ENCODE assay signal across 9 cellular contexts in genomic region chr10:71740069-71740468, GRCh38. TPM values are rescaled to one million over a fixed set of nuclear protein-coding genes. Genes with fewer than 3 reads are reported as not detected.
A peak's percentile ranks its signal among the peaks of the same experiment; 100 is the strongest.
DNase-seq lines count a peak whose midpoint lies in the region; ATAC-seq and TF ChIP-seq lines count a peak whose summit lies in the region.
"Had no signal": no experiment of that assay in that cellular context is flagged by ENCODE, and none has a peak within 500 bp of the region (broad histone marks: within the 10 kb centered on the region; RNA-seq: fewer than 3 reads in every experiment).

No MANE protein-coding gene starts in this region.

- intact Hi-C loops in activated CD4-positive, alpha-beta memory T cell treated with anti-CD3 and anti-CD28 coated beads for 36 hours (cut with micrococcal nuclease), result no loop called here
- intact Hi-C loops in spleen (cut with DNase I; ENCODE audit: low total_unique reads), result no loop called here

- no peaks in the 10 kb centered on the region for H3K27me3 ChIP-seq in spleen (replicated peaks in 1 of 7)

- peaks cover 0 to 5% (median 0%) of the 10 kb centered on the region in 6 donors for H3K36me3 ChIP-seq in spleen

- no peak overlapping the region for H3K4me3 Mint-ChIP-seq in activated CD4-positive, alpha-beta memory T cell treated with anti-CD3 and anti-CD28 coated beads for 36 hours
- no peak overlapping the region for H3K4me3 Mint-ChIP-seq in activated CD4-positive, alpha-beta memory T cell treated with anti-CD3 and anti-CD28 coated beads, Interleukin-2, amount 10 ng/mL, durations not matched to agents 7 days and 5 days

- peaks cover 0 to 5% (median 0%) of the 10 kb centered on the region in 8 donors for H3K9me3 ChIP-seq in spleen

- H3K27ac Mint-ChIP-seq in activated CD4-positive, alpha-beta memory T cell treated with anti-CD3 and anti-CD28 coated beads for 36 hours, result peak overlapping the region; percentile 98
- H3K27ac Mint-ChIP-seq in activated CD4-positive, alpha-beta memory T cell treated with anti-CD3 and anti-CD28 coated beads, Interleukin-2, amount 10 ng/mL, durations not matched to agents 7 days and 5 days, result no peak overlapping the region

- H3K27ac ChIP-seq in RWPE1, result peak overlapping the region; percentile 88
- H3K27ac ChIP-seq in spleen, result peak overlapping the region in 7 of 8 donors; percentile 7 to 98 (median 67)

- H3K4me1 Mint-ChIP-seq in activated CD4-positive, alpha-beta memory T cell treated with anti-CD3 and anti-CD28 coated beads for 36 hours (ENCODE audit: low read depth), result peaks cover 99% of the 10 kb centered on the region
- peaks cover 90% of the 10 kb centered on the region for H3K4me1 Mint-ChIP-seq in activated CD4-positive, alpha-beta memory T cell treated with anti-CD3 and anti-CD28 coated beads, Interleukin-2, amount 10 ng/mL, durations not matched to agents 7 days and 5 days

- H3K4me3 ChIP-seq in fibroblast of mammary gland (ENCODE audit: control insufficient read depth, low read depth, low read length) (no peak overlapping the region), spleen (no peak overlapping the region)

- H3K36me3 Mint-ChIP-seq in activated CD4-positive, alpha-beta memory T cell treated with anti-CD3 and anti-CD28 coated beads for 36 hours, result no peaks in the 10 kb centered on the region
- H3K36me3 Mint-ChIP-seq in activated CD4-positive, alpha-beta memory T cell treated with anti-CD3 and anti-CD28 coated beads, Interleukin-2, amount 10 ng/mL, durations not matched to agents 7 days and 5 days (ENCODE audit: low read depth), result peaks cover 1% of the 10 kb centered on the region

- peaks cover 38 to 100% (median 92%) of the 10 kb centered on the region in 6 donors for H3K4me1 ChIP-seq in spleen

- CTCF ChIA-PET in activated CD4-positive, alpha-beta memory T cell treated with anti-CD3 and anti-CD28 coated beads for 36 hours (lab: Charles Lee), result interaction anchor here (0.6 kb wide), 1 partner anchor 34 kb away, joined by 4 read pairs; no protein-coding TSS in a partner anchor
- CTCF ChIA-PET in activated CD4-positive, alpha-beta memory T cell treated with anti-CD3 and anti-CD28 coated beads, Interleukin-2, amount 10 ng/mL, durations not matched to agents 7 days and 5 days (lab: Charles Lee), result interaction anchor here (0.9 to 4.5 kb wide), 4 partner anchors 10 to 43 kb away, joined by 3 to 28 read pairs (median 4); no protein-coding TSS in a partner anchor
- CTCF ChIA-PET in RWPE1 (lab: Yijun Ruan, JAX), result interaction anchor here (0.6 to 1.4 kb wide), 5 partner anchors 11 to 406 kb away, joined by 3 read pairs; partner anchors contain the start of genes C10orf105 and VSIR

- peaks cover 6% of the 10 kb centered on the region for H3K9me3 Mint-ChIP-seq in activated CD4-positive, alpha-beta memory T cell treated with anti-CD3 and anti-CD28 coated beads for 36 hours
- no peaks in the 10 kb centered on the region for H3K9me3 Mint-ChIP-seq in activated CD4-positive, alpha-beta memory T cell treated with anti-CD3 and anti-CD28 coated beads, Interleukin-2, amount 10 ng/mL, durations not matched to agents 7 days and 5 days

- ATAC-seq in GM21367 (IDR thresholded peaks at IDR 0.05; ENCODE audit: unreplicated experiment), result no peak
- no peak for ATAC-seq in GM21576 (IDR thresholded peaks at IDR 0.05; ENCODE audit: unreplicated experiment)

- DNase-seq in activated CD4-positive, alpha-beta memory T cell treated with anti-CD3 and anti-CD28 coated beads for 36 hours, result no peak
- DNase-seq in activated CD4-positive, alpha-beta memory T cell treated with anti-CD3 and anti-CD28 coated beads, Interleukin-2, amount 10 ng/mL, durations not matched to agents 7 days and 5 days, result no peak
- DNase-seq in RWPE1 (ENCODE audit: low spot score) (peak; percentile 80), fibroblast of mammary gland (ENCODE audit: low read depth) (peak; percentile 51), spleen (no peak), cortex of kidney (lab: John Stamatoyannopoulos, UW) (no peak)
- DNase-seq: NCI-H2081 treated with DMSO at 0.1 percent for 48 hours had no signal

- POLR2A ChIA-PET in activated CD4-positive, alpha-beta memory T cell treated with anti-CD3 and anti-CD28 coated beads for 36 hours (lab: Charles Lee), result interaction anchor here (5.5 kb wide), 1 partner anchor 13 kb away, joined by 33 read pairs; no protein-coding TSS in a partner anchor
- POLR2A ChIA-PET in activated CD4-positive, alpha-beta memory T cell treated with anti-CD3 and anti-CD28 coated beads, Interleukin-2, amount 10 ng/mL, durations not matched to agents 7 days and 5 days (lab: Charles Lee), result interaction anchor here (1.0 to 18.2 kb wide), 5 partner anchors 2 to 43 kb away, joined by 3 to 310 read pairs (median 31); partner anchors contain the start of gene VSIR
- POLR2A ChIA-PET in RWPE1 (lab: Yijun Ruan, JAX; ENCODE audit: low non-redundant PET), result no interaction called here

- 23 to 59% (median 42%) methylated on average over 6 of the region's 6 CpGs for WGBS in spleen, 5 donors

- TF ChIP-seq CTCF in RWPE1 (conservative IDR thresholded peaks at IDR 0.05; ENCODE audit: low read depth), result peak; percentile 31; the same call in 1 of the 2 replicates
- no peak for TF ChIP-seq CTCF in fibroblast of mammary gland (conservative IDR thresholded peaks at IDR 0.05; ENCODE audit: control insufficient read depth, insufficient read depth, low read depth, low read length)
- peak in 2 of 11 experiments; percentile 26 to 28 for TF ChIP-seq CTCF in spleen (IDR thresholded peaks at IDR 0.05 in 8 of 11, conservative IDR thresholded peaks at IDR 0.05 in 3 of 11)

- no peak for TF ChIP-seq POLR2A in spleen (IDR thresholded peaks at IDR 0.05)

- no peaks in the 10 kb centered on the region for H3K27me3 Mint-ChIP-seq in activated CD4-positive, alpha-beta memory T cell treated with anti-CD3 and anti-CD28 coated beads for 36 hours
- H3K27me3 Mint-ChIP-seq in activated CD4-positive, alpha-beta memory T cell treated with anti-CD3 and anti-CD28 coated beads, Interleukin-2, amount 10 ng/mL, durations not matched to agents 7 days and 5 days, result no peaks in the 10 kb centered on the region

RNA-seq across cellular contexts. Expression of gene C10orf105, which starts 20.5 kb away (rescaled TPM):
- total RNA-seq in activated CD4-positive, alpha-beta memory T cell treated with anti-CD3 and anti-CD28 coated beads for 36 hours, result under 1 TPM; 0.63 to 0.76 TPM
- total RNA-seq in activated CD4-positive, alpha-beta memory T cell treated with anti-CD3 and anti-CD28 coated beads, Interleukin-2, amount 10 ng/mL, durations not matched to agents 7 days and 5 days, result under 1 TPM; 0.25 to 0.33 TPM
- 1 to 10 TPM; 1.4 to 4.4 (median 3.4) TPM for total RNA-seq in spleen
- under 1 TPM; 0.08 to 0.38 (median 0.20) TPM for polyA plus RNA-seq in spleen

RNA-seq across cellular contexts. Expression of gene VSIR, which starts 33.3 kb away (rescaled TPM):
- 100 to 1,000 TPM; 112 TPM for total RNA-seq in activated CD4-positive, alpha-beta memory T cell treated with anti-CD3 and anti-CD28 coated beads for 36 hours
- 100 to 1,000 TPM; 109 TPM for total RNA-seq in activated CD4-positive, alpha-beta memory T cell treated with anti-CD3 and anti-CD28 coated beads, Interleukin-2, amount 10 ng/mL, durations not matched to agents 7 days and 5 days
- total RNA-seq in spleen, result 100 to 1,000 TPM; 202 to 512 (median 313) TPM
- 10 to 100 TPM; 34.5 to 84.3 (median 50.4) TPM for polyA plus RNA-seq in spleen

Comparison
In these comparisons a context has a peak if more than half of its experiments do, and no peak if none do; other contexts are left out.
1. DNase-seq: peak in RWPE1 (single experiment) and fibroblast of mammary gland (single experiment); none in activated CD4-positive, alpha-beta memory T cell treated with anti-CD3 and anti-CD28 coated beads for 36 hours (single experiment), activated CD4-positive, alpha-beta memory T cell treated with anti-CD3 and anti-CD28 coated beads, Interleukin-2, amount 10 ng/mL, durations not matched to agents 7 days and 5 days (single experiment), spleen (single experiment) and cortex of kidney (single experiment).